In genomic region chr6:99282479-99283062, GRCh38 we compare ENCODE assay signal across 9 cellular contexts.
A peak's percentile ranks its signal among the peaks of the same experiment; 100 is the strongest.
DNase-seq lines count a peak whose midpoint lies in the region; ATAC-seq, FAIRE-seq and TF ChIP-seq lines count a peak whose summit lies in the region.
"Had no signal": no experiment of that assay in that cellular context is flagged by ENCODE, and none has a peak within 500 bp of the region (broad histone marks: within the 10 kb centered on the region; RNA-seq: fewer than 3 reads in every experiment).

No MANE protein-coding gene starts in this region.

- no peak for ATAC-seq in HG02840 (IDR thresholded peaks at IDR 0.05; ENCODE audit: low FRiP score, unreplicated experiment)

- no peaks in the 10 kb centered on the region for H3K9me3 ChIP-seq in OCI-LY3 (ENCODE audit: insufficient read depth, low read length)
- H3K9me3 ChIP-seq in sigmoid colon, result no peaks in the 10 kb centered on the region

- TF ChIP-seq POLR2A in H54 (IDR thresholded peaks at IDR 0.05; ENCODE audit: low read depth, low read length) (no peak), sigmoid colon (IDR thresholded peaks at IDR 0.05) (no peak)

- H3K27ac ChIP-seq in OCI-LY3 (ENCODE audit: low read length), result no peak overlapping the region
- H3K27ac ChIP-seq in sigmoid colon, result no peak overlapping the region

- H3K4me3 ChIP-seq in OCI-LY3 (ENCODE audit: low read length) (no peak overlapping the region), fibroblast of villous mesenchyme (ENCODE audit: low read depth, low read length) (no peak overlapping the region), sigmoid colon (no peak overlapping the region)

- no peaks in the 10 kb centered on the region for H3K79me2 ChIP-seq in OCI-LY3 (ENCODE audit: low read length)

- H4K20me1 ChIP-seq in OCI-LY3 (ENCODE audit: insufficient read depth, low read length), result no peaks in the 10 kb centered on the region

- DNase-seq in AG20443 (ENCODE audit: low spot score) (peak; percentile 34), H54 (ENCODE audit: insufficient read length, low spot score) (peak; percentile 8), fibroblast of villous mesenchyme (ENCODE audit: low read depth) (peak; percentile 14), globus pallidus (ENCODE audit: low spot score) (no peak), sigmoid colon (no peak)
- no peak for DNase-seq in activated naive CD4-positive, alpha-beta T cell treated with anti-CD3 and anti-CD28 coated beads, Interleukin-2, amount 50 U/mL, for 16 hours
- DNase-seq: activated naive CD4-positive, alpha-beta T cell had no signal

- no peak for FAIRE-seq in H54 (lab: Jason Lieb, UNC)

- no peaks in the 10 kb centered on the region for H3K27me3 ChIP-seq in OCI-LY3 (ENCODE audit: low read depth, low read length)
- no peaks in the 10 kb centered on the region for H3K27me3 ChIP-seq in sigmoid colon

- no peaks in the 10 kb centered on the region for H3K36me3 ChIP-seq in OCI-LY3 (replicated peaks; ENCODE audit: low read depth, low read length)
- H3K36me3 ChIP-seq in sigmoid colon, result peaks cover 0 to 24% (median 0%) of the 10 kb centered on the region in 4 donors

- H3K4me1 ChIP-seq in OCI-LY3 (ENCODE audit: low read length) (no peaks in the 10 kb centered on the region), sigmoid colon (peaks cover 0 to 8% (median 0%) of the 10 kb centered on the region in 4 donors)

- H3K4me2 ChIP-seq in OCI-LY3 (ENCODE audit: low read length), result no peak overlapping the region

- TF ChIP-seq CTCF in OCI-LY3 (IDR thresholded peaks at IDR 0.05; ENCODE audit: low read depth, low read length), result peak; percentile 55
- TF ChIP-seq CTCF in fibroblast of villous mesenchyme (IDR thresholded peaks at IDR 0.05; ENCODE audit: insufficient read depth, low read depth, low read length), result peak; percentile 43
- TF ChIP-seq CTCF in sigmoid colon (IDR thresholded peaks at IDR 0.05), result peak in 2 of 4 experiments; percentile 14 to 38

- H2AFZ ChIP-seq in OCI-LY3 (ENCODE audit: low read depth, low read length), result no peak overlapping the region

- TF ChIP-seq EP300 in sigmoid colon (IDR thresholded peaks at IDR 0.05), result no peak

- intact Hi-C loops in sigmoid colon (cut with DNase I), result no loop called here

- WGBS in sigmoid colon, 2 donors, result 60 to 76% methylated on average over 4 of the region's 4 CpGs

- H3K9ac ChIP-seq in OCI-LY3 (ENCODE audit: low read length), result no peak overlapping the region

Comparison
In these comparisons a context has a peak if more than half of its experiments do, and no peak if none do; other contexts are left out.
1. DNase-seq: peak in AG20443 (single experiment), H54 (single experiment) and fibroblast of villous mesenchyme (single experiment); none in globus pallidus (single experiment), sigmoid colon (single experiment) and activated naive CD4-positive, alpha-beta T cell treated with anti-CD3 and anti-CD28 coated beads, Interleukin-2, amount 50 U/mL, for 16 hours (single experiment).